27 cellular contexts compared by ENCODE assay signal in the genomic region with DNA sequence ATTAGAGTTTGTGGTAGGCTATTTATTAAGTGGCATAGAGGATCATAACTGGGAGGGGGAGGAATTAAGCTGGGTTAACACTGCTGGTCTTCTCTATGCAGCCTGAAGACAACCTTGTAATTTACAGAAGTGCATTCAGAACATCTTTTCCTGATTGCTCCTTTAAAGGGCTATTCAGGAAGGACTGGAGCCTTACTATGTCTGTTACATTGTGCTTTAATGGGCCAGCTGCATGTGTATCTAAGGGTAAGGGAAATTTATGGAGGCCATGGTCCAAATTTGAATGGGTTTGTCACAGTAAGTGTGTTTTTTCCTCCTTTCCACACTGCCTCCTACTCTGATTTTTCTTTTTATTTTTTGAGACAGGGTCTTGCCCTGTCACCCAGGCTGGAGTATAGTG.
"Had no signal": no experiment of that assay in that cellular context is flagged by ENCODE, and none has a peak within 500 bp of the region (broad histone marks: within the 10 kb centered on the region; RNA-seq: fewer than 3 reads in every experiment).

No MANE protein-coding gene starts in this region.

- H3K27ac ChIP-seq: ascending aorta, colonic mucosa, esophagus squamous epithelium, neutrophil, ovary, prostate gland, right atrium auricular region, thyroid gland had no signal

- H3K4me3 Mint-ChIP-seq: activated B cell treated with CpG ODN at 0.5 μM for 24 hours; activated CD4-positive, alpha-beta T cell treated with anti-CD3 and anti-CD28 coated beads for 36 hours; activated naive CD8-positive, alpha-beta T cell; activated T-cell treated with anti-CD3 and anti-CD28 coated beads, Interleukin-2, amount 50 U/mL, for 4 hours; endodermal cell; naive thymus-derived CD8-positive, alpha-beta T cell; stimulated activated naive CD8-positive, alpha-beta T cell treated with anti-CD3 and anti-CD28 coated beads, Interleukin-15, Interleukin-2, amounts not matched to agents 100 ng/mL and 50 ng/mL, for 24 hours had no signal

- H3K27ac Mint-ChIP-seq: activated B cell treated with CpG ODN at 0.5 μM for 24 hours; activated CD4-positive, alpha-beta T cell treated with anti-CD3 and anti-CD28 coated beads for 36 hours; activated naive CD8-positive, alpha-beta T cell; activated T-helper 2 cell treated with anti-CD3 and anti-CD28 coated beads, Interferon-gamma antibody, Interleukin-2, Interleukin-4, amounts not matched to agents 10 μg/mL and 5 μg/mL and 100 μg/mL, durations not matched to agents 14 hours and 24 hours and 36 hours; endodermal cell; naive thymus-derived CD8-positive, alpha-beta T cell; stimulated activated naive CD8-positive, alpha-beta T cell treated with anti-CD3 and anti-CD28 coated beads, Interleukin-15, Interleukin-2, amounts not matched to agents 100 ng/mL and 50 ng/mL, for 24 hours had no signal

- H3K4me1 ChIP-seq: ascending aorta, colonic mucosa, prostate gland had no signal

- H3K36me3 Mint-ChIP-seq: activated naive CD8-positive, alpha-beta T cell; naive thymus-derived CD8-positive, alpha-beta T cell had no signal

- H3K9me3 Mint-ChIP-seq: activated B cell treated with CpG ODN at 0.5 μM for 24 hours; activated T-cell treated with anti-CD3 and anti-CD28 coated beads, Interleukin-2, amount 50 U/mL, for 4 hours; activated T-helper 2 cell treated with anti-CD3 and anti-CD28 coated beads, Interferon-gamma antibody, Interleukin-2, Interleukin-4, amounts not matched to agents 10 μg/mL and 5 μg/mL and 100 μg/mL, durations not matched to agents 14 hours and 24 hours and 36 hours; endodermal cell; naive thymus-derived CD8-positive, alpha-beta T cell; stimulated activated naive CD8-positive, alpha-beta T cell treated with anti-CD3 and anti-CD28 coated beads, Interleukin-15, Interleukin-2, amounts not matched to agents 100 ng/mL and 50 ng/mL, for 24 hours had no signal

- H3K4me1 Mint-ChIP-seq: activated B cell treated with CpG ODN at 0.5 μM for 24 hours; activated CD4-positive, alpha-beta T cell treated with anti-CD3 and anti-CD28 coated beads for 36 hours; naive thymus-derived CD8-positive, alpha-beta T cell had no signal

- H3K9me3 ChIP-seq: adrenal gland, ascending aorta, colonic mucosa, esophagus squamous epithelium, heart left ventricle, neutrophil, ovary, prostate gland, right atrium auricular region, thyroid gland had no signal

- H3K36me3 ChIP-seq: adrenal gland, ascending aorta, colonic mucosa, esophagus squamous epithelium, heart left ventricle, neutrophil, ovary, prostate gland, right atrium auricular region, thyroid gland had no signal

- ATAC-seq: activated CD4-positive, alpha-beta T cell treated with anti-CD3 and anti-CD28 coated beads for 36 hours; activated T-cell treated with anti-CD3 and anti-CD28 coated beads, Interleukin-2, amount 50 U/mL, for 4 hours; heart left ventricle; naive thymus-derived CD8-positive, alpha-beta T cell had no signal

- H3K4me3 ChIP-seq: adrenal gland, ascending aorta, colonic mucosa, esophagus squamous epithelium, heart left ventricle, lung, ovary, prostate gland, right atrium auricular region, skin epidermis, thyroid gland had no signal

- H3K27me3 ChIP-seq: adrenal gland, ascending aorta, colonic mucosa, esophagus squamous epithelium, heart left ventricle, neutrophil, ovary, right atrium auricular region, thyroid gland had no signal

- DNase-seq: activated B cell treated with CpG ODN at 0.5 μM for 24 hours; activated CD4-positive, alpha-beta T cell treated with anti-CD3 and anti-CD28 coated beads for 36 hours; activated CD4-positive, alpha-beta T cell treated with anti-CD3 and anti-CD28 coated beads, Interleukin-2, amount 50 U/mL, for 48 hours; activated CD8-positive, alpha-beta memory T cell treated with anti-CD3 and anti-CD28 coated beads, Interleukin-2, amount 50 U/mL, for 48 hours; activated naive CD4-positive, alpha-beta T cell; activated T-cell treated with anti-CD3 and anti-CD28 coated beads, Interleukin-2, amount 50 U/mL, for 4 hours; adrenal gland; central memory CD4-positive, alpha-beta T cell; colonic mucosa; endodermal cell; esophagus squamous epithelium; heart left ventricle; naive thymus-derived CD8-positive, alpha-beta T cell; ovary; stimulated activated CD4-positive, alpha-beta T cell treated with anti-CD3 and anti-CD28 coated beads, Interleukin-1b, Interleukin-23, amount 100 ng/mL, for 48 hours; substantia nigra; T1000; thyroid gland had no signal

- H3K27me3 Mint-ChIP-seq: activated B cell treated with CpG ODN at 0.5 μM for 24 hours; activated CD4-positive, alpha-beta T cell treated with anti-CD3 and anti-CD28 coated beads for 36 hours; naive thymus-derived CD8-positive, alpha-beta T cell; stimulated activated naive CD8-positive, alpha-beta T cell treated with anti-CD3 and anti-CD28 coated beads, Interleukin-15, Interleukin-2, amounts not matched to agents 100 ng/mL and 50 ng/mL, for 24 hours had no signal
